10 cellular contexts compared by ENCODE assay signal in genomic region chr11:72418834-72419560, GRCh38. TPM values are rescaled to one million over a fixed set of nuclear protein-coding genes. Genes with fewer than 3 reads are reported as not detected.
DNase-seq lines count a peak whose midpoint lies in the region; ATAC-seq and TF ChIP-seq lines count a peak whose summit lies in the region.
"Had no signal": no experiment of that assay in that cellular context is flagged by ENCODE, and none has a peak within 500 bp of the region (broad histone marks: within the 10 kb centered on the region; RNA-seq: fewer than 3 reads in every experiment).

No MANE protein-coding gene starts in this region.

- intact Hi-C loops in esophagus squamous epithelium (cut with DNase I), result loop anchor here (10.0 kb wide), 1 partner anchor 444 kb away; no protein-coding TSS in a partner anchor

- no peaks in the 10 kb centered on the region for H3K27me3 ChIP-seq in esophagus squamous epithelium

- H3K27ac ChIP-seq in coronary artery (no peak overlapping the region), esophagus squamous epithelium (no peak overlapping the region)

- H3K4me1 ChIP-seq in esophagus squamous epithelium, result peaks cover under 1 to 9% (median 1%) of the 10 kb centered on the region in 3 donors

- WGBS in esophagus squamous epithelium, 2 donors, result 92 to 94% methylated on average over 4 to 5 of the region's 5 CpGs

- DNase-seq in GM10266 (ENCODE audit: extremely low spot score) (peak; percentile 24), NAMALWA (ENCODE audit: low spot score) (peak; percentile 25), coronary artery (ENCODE audit: low spot score) (peak; percentile 17), KBM-7 (no peak), esophagus squamous epithelium (lab: John Stamatoyannopoulos, UW) (no peak), NK-92 (lab: John Stamatoyannopoulos, UW; ENCODE audit: unreplicated experiment) (no peak), SK-N-DZ (ENCODE audit: low spot score) (no peak)
- DNase-seq: NCI-H82 had no signal

- TF ChIP-seq CTCF in GM10266 (IDR thresholded peaks at IDR 0.05; ENCODE audit: control insufficient read depth, insufficient read depth, low read depth, missing control alignments) (no peak), coronary artery (IDR thresholded peaks at IDR 0.05) (no peak), esophagus squamous epithelium (IDR thresholded peaks at IDR 0.05) (no peak)

- ATAC-seq in GM18909 (IDR thresholded peaks at IDR 0.05; ENCODE audit: poor library complexity, unreplicated experiment), result peak; percentile 51
- ATAC-seq: K562 had no signal

- in situ Hi-C loops in KBM-7 (cut with MboI; ENCODE audit: low pct_unique_long_range_greater_than_20kb, low sequenced_read_pairs), result no loop called here

- H3K9me3 ChIP-seq in esophagus squamous epithelium, result no peaks in the 10 kb centered on the region

- no peak for TF ChIP-seq POLR2A in esophagus squamous epithelium (IDR thresholded peaks at IDR 0.05)

- no peaks in the 10 kb centered on the region for H3K36me3 ChIP-seq in esophagus squamous epithelium

- H3K4me3 ChIP-seq in coronary artery, result no peak overlapping the region
- no peak overlapping the region for H3K4me3 ChIP-seq in esophagus squamous epithelium
- H3K4me3 ChIP-seq: K562 had no signal

RNA-seq across cellular contexts. Expression of gene CLPB, which starts 15.3 kb away (rescaled TPM):
- total RNA-seq in esophagus squamous epithelium, result 10 to 100 TPM; 17.1 to 22.2 (median 18.6) TPM
- polyA plus RNA-seq in SK-N-DZ (2014; cell fraction: cytosol; rRNA removed), result 103 and 118 TPM in 2 replicates
- 68.5 and 69.8 TPM in 2 replicates for polyA plus RNA-seq in SK-N-DZ (2014; cell fraction: nucleus; rRNA removed)

Comparison
In these comparisons a context has a peak if more than half of its experiments do, and no peak if none do; other contexts are left out.
1. DNase-seq: peak in GM10266 (single experiment), NAMALWA (single experiment) and coronary artery (single experiment); none in KBM-7 (single experiment), esophagus squamous epithelium (single experiment), NK-92 (single experiment) and SK-N-DZ (single experiment).